ENCODE assay signal across 8 cellular contexts in the genomic region with DNA sequence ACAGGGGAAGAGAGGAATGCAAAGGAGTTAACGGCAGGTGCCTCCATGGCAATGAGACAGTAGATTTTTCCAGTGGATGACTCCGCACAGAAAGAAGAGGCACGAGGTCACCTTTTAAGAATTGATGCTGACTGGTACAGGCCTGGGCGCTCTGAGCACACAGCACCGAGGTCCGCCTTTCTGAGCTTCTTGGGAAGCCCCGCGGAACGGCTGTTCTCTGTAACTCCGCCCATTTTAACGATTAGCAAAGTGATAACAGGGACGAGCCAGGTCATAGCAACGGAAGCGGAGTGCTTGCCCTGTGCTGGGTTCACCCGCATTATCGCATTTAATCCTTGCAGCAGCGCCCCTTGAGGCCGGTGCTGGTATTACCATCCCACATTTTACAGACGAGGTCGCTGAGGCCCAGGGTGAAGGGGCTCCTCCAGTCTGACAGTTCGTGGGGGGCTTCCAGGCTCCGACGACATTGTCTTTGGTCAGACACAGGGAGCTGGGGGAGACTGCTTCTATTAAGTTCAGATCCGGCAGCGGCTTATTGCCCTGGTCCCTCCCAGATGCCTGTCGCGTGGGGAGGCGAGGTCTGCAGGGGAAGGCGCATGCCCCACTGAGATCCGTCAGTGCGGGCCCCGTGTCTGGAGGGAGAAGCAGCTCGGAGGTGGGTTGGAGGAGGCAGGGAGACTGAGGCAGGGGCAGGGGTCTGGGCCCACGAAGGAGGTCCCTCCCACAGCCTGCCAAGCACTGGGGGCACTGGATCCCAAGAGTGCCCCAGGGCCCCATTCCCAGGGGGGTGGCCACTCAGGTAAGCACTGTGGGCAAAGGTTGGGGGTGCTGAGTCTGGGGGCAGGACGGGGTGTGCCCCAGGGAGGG. TPM values are rescaled to one million over a fixed set of nuclear protein-coding genes. Genes with fewer than 3 reads are reported as not detected.
DNase-seq lines count a peak whose midpoint lies in the region; ATAC-seq and TF ChIP-seq lines count a peak whose summit lies in the region.

No MANE protein-coding gene starts in this region.

- H3K79me2 ChIP-seq in Loucy (ENCODE audit: insufficient read depth, low read length), result no peaks in the 10 kb centered on the region

- H2AFZ ChIP-seq in Loucy (ENCODE audit: low read length), result peak overlapping the region; percentile 93

- no peaks in the 10 kb centered on the region for H4K20me1 ChIP-seq in Loucy (ENCODE audit: insufficient read depth, low read length, poor library complexity, severe bottlenecking)

- DNase-seq in NCI-H2029 (lab: John Stamatoyannopoulos, UW), result peak; percentile 45
- DNase-seq in NCI-H2029 treated with DMSO at 0.1 percent for 48 hours (lab: John Stamatoyannopoulos, UW), result no peak
- peak; percentile 64 for DNase-seq in SW480 (ENCODE audit: low spot score)
- DNase-seq in activated naive CD8-positive, alpha-beta T cell treated with anti-CD3 and anti-CD28 coated beads, Interleukin-2, amount 50 U/mL, for 16 hours (ENCODE audit: low read depth, low spot score), result peak; percentile 54
- peak; percentile 83 for DNase-seq in right atrium auricular region (ENCODE audit: low spot score)
- peak; percentile 22 for DNase-seq in renal cortical epithelial cell (ENCODE audit: low read depth)
- DNase-seq in aorta, result peak; percentile 73 to 93

- H3K27ac ChIP-seq in right atrium auricular region (no peak overlapping the region), aorta (ENCODE audit: low read depth in 1 of 2, low read length in 2 of 2) (no peak overlapping the region)

- 22 to 25% methylated on average over 35 of the region's 35 CpGs for WGBS in aorta, 2 donors

- H3K4me2 ChIP-seq in Loucy (ENCODE audit: low read depth, low read length, poor library complexity, severe bottlenecking), result peak overlapping the region; percentile 63

- H3K9ac ChIP-seq in Loucy (ENCODE audit: low read depth, low read length, poor library complexity, severe bottlenecking), result no peak overlapping the region

- no peaks in the 10 kb centered on the region for H3K36me3 ChIP-seq in Loucy (ENCODE audit: insufficient read depth, low read length)
- H3K36me3 ChIP-seq in right atrium auricular region, result no peaks in the 10 kb centered on the region
- no peaks in the 10 kb centered on the region for H3K36me3 ChIP-seq in aorta (ENCODE audit: control insufficient read depth in 1 of 2, insufficient read depth in 2 of 2, low read length in 1 of 2)

- ATAC-seq in aorta (ENCODE audit: low FRiP score), result peak; percentile 83

- peak; percentile 60 for TF ChIP-seq CTCF in Loucy (conservative IDR thresholded peaks at IDR 0.05; ENCODE audit: low read length)
- TF ChIP-seq CTCF in right atrium auricular region (IDR thresholded peaks at IDR 0.05), result peak; percentile 96 to 99

- H3K9me3 ChIP-seq in Loucy (ENCODE audit: insufficient read depth, low read depth, low read length) (no peaks in the 10 kb centered on the region), right atrium auricular region (no peaks in the 10 kb centered on the region), aorta (ENCODE audit: control insufficient read depth, low read length) (no peaks in the 10 kb centered on the region)

- H3K4me1 ChIP-seq in Loucy (ENCODE audit: insufficient read depth, low read length, poor library complexity, severe bottlenecking) (peaks cover 7% of the 10 kb centered on the region), right atrium auricular region (peaks cover 0 to 7% of the 10 kb centered on the region in 2 donors), aorta (ENCODE audit: control insufficient read depth in 1 of 2, insufficient read depth in 2 of 2, low read length in 2 of 2) (no peaks in the 10 kb centered on the region)

- no peaks in the 10 kb centered on the region for H3F3A ChIP-seq in Loucy (ENCODE audit: low read depth)

- H3K4me3 ChIP-seq in Loucy (ENCODE audit: low read length, poor library complexity, severe bottlenecking) (peak overlapping the region; percentile 32), right atrium auricular region (peak overlapping the region in 1 of 2 donors; percentile 7), aorta (ENCODE audit: low read length in 2 of 2) (no peak overlapping the region)

- no peaks in the 10 kb centered on the region for H3K9me2 ChIP-seq in Loucy (replicated peaks; ENCODE audit: low read depth, low read length)

- intact Hi-C loops in aorta (cut with DNase I), result no loop called here

- H3K27me3 ChIP-seq in Loucy (ENCODE audit: insufficient read depth, low read length, poor library complexity, severe bottlenecking), result no peaks in the 10 kb centered on the region
- H3K27me3 ChIP-seq in right atrium auricular region, result no peaks in the 10 kb centered on the region
- no peaks in the 10 kb centered on the region for H3K27me3 ChIP-seq in aorta (ENCODE audit: control insufficient read depth in 1 of 2, insufficient read depth in 2 of 2, low read length in 1 of 2)

RNA-seq across cellular contexts. Expression of a gene that starts 22.3 kb away (rescaled TPM):
- total RNA-seq in right atrium auricular region (1 to 10 TPM; 1.3 to 7.3 TPM), renal cortical epithelial cell (under 0.01 TPM in 1 of 2 replicates, not detected in the other), aorta (10 to 100 TPM in 1 of 2 donors, 1 to 10 TPM in 1; 7.8 to 14.8 TPM)
- polyA plus RNA-seq in aorta, result 1 to 10 TPM in 1 of 2 donors, under 1 TPM in 1; 0.25 to 1.4 TPM
